25 cellular contexts compared by ENCODE assay signal in the genomic region with DNA sequence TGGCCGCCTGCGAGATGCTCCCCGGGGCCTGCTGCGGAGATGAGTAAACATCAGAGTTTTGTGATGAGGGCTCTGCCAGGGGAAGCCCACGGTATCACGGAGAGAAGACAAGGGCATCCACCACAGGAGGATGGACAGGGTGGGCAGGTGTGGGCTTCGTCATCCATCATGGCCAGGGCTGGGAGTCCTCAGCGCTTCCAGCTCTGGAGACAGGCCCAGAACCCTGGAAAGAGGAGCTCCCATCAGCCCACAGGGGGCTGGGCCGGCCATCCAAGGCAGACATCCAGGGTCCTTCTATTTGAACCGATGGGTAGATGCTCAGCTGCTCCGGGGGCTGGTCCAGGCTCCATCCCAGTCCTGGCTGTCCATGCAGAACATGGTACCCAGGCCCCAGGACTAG. TPM values are rescaled to one million over a fixed set of nuclear protein-coding genes. Genes with fewer than 3 reads are reported as not detected.
"Had no signal": no experiment of that assay in that cellular context is flagged by ENCODE, and none has a peak within 500 bp of the region (broad histone marks: within the 10 kb centered on the region; RNA-seq: fewer than 3 reads in every experiment).

No MANE protein-coding gene starts in this region.

- H3K27ac ChIP-seq: SJSA1, SK-N-MC had no signal

- H3K36me3 ChIP-seq: MG63, SJSA1 had no signal

- H3K4me1 ChIP-seq: SJSA1 had no signal

- DNase-seq: IMR-90, Karpas-422, KG1, MG63, NCI-H1092, NCI-H1105 treated with DMSO at 0.1 percent for 48 hours, NCI-H1417 treated with DMSO at 0.1 percent for 48 hours, NCI-H146, NCI-H1694 treated with DMSO at 0.1 percent for 48 hours, NCI-H1930, NCI-H2081, NCI-H2107, NCI-H2227 treated with DMSO at 0.1 percent for 48 hours, NCI-H446, NCI-H510A, NCI-H524 treated with DMSO at 0.1 percent for 48 hours, NCI-H69, NCI-H774, RPMI8226, SIG-M5, SW 1271 had no signal

- H3K4me3 ChIP-seq: MG63, SJSA1, SK-N-MC had no signal

- H3K27me3 ChIP-seq: MG63 had no signal

- FAIRE-seq: RCC 7860 had no signal

- H3K9me3 ChIP-seq: MG63, SJSA1 had no signal

RNA-seq across cellular contexts. Expression of a gene that starts 22.1 kb away (rescaled TPM):
- total RNA-seq: HT-29, IMR-90, SJSA1 had no signal

RNA-seq across cellular contexts. Expression of a gene that starts 59.2 kb away (rescaled TPM):
- total RNA-seq: HT-29, IMR-90, SJSA1 had no signal
